ENCODE assay signal across 12 cellular contexts in the genomic region with DNA sequence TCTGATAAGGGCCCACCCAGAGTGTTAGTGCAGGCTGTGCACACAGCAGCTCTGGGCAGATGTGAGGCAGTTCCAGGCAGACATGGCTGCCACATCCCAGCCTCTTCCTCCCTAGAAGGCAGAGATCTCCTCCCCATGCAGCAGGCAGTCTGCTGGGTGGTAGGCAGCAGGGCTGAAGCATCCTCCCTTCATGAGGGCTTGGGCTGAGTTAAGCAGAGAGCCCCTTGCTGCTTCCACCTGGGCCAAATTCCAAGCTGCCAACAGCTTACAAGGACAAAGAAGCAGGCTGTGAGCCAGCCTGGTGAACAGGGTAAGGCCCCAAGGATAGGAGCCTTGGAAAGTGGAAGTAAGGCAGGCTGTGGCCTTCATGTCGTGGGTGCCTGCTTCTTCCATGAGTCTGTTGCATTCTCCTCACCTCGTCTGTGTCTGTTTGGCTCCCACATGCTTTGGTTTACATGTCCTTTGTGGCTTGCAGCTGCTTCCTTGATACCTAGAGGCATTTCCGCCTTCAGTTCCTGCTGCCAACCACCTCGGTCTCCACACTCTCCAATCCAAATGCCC. TPM values are rescaled to one million over a fixed set of nuclear protein-coding genes. Genes with fewer than 3 reads are reported as not detected.
DNase-seq lines count a peak whose midpoint lies in the region; ATAC-seq and TF ChIP-seq lines count a peak whose summit lies in the region.
"Had no signal": no experiment of that assay in that cellular context is flagged by ENCODE, and none has a peak within 500 bp of the region (broad histone marks: within the 10 kb centered on the region; RNA-seq: fewer than 3 reads in every experiment).

No MANE protein-coding gene starts in this region.

- H3K4me1 ChIP-seq in Loucy (ENCODE audit: insufficient read depth, low read length, poor library complexity, severe bottlenecking) (peaks cover 80% of the 10 kb centered on the region), neutrophil (ENCODE audit: control insufficient read depth in 1 of 2, insufficient read depth in 1 of 2, low read depth in 1 of 2, low read length in 1 of 2) (peaks cover 99 to 100% of the 10 kb centered on the region in 2 experiments), Karpas-422 (ENCODE audit: low read length) (peaks cover 2% of the 10 kb centered on the region)
- H3K4me1 ChIP-seq: SJSA1 had no signal

- peak overlapping the region; percentile 49 for H3K9ac ChIP-seq in Loucy (ENCODE audit: low read depth, low read length, poor library complexity, severe bottlenecking)
- H3K9ac ChIP-seq in Karpas-422 (ENCODE audit: low read length) = no peak overlapping the region

- peak; percentile 67 for DNase-seq in GDM1 (lab: John Stamatoyannopoulos, UW)
- no peak for DNase-seq in central memory CD8-positive, alpha-beta T cell (ENCODE audit: low spot score in 2 of 2)
- DNase-seq in NCI-H2196 treated with DMSO at 0.1 percent for 48 hours (lab: John Stamatoyannopoulos, UW; ENCODE audit: unreplicated experiment) = no peak
- no peak for DNase-seq in Karpas-422
- no peak for DNase-seq in effector CD4-positive, alpha-beta T cell
- DNase-seq: heart right ventricle had no signal

- H3K27ac Mint-ChIP-seq in central memory CD8-positive, alpha-beta T cell (ENCODE audit: low read depth) = peak overlapping the region; percentile 85

- ATAC-seq in central memory CD8-positive, alpha-beta T cell (replicated peaks; ENCODE audit: extremely low read depth, poor library complexity, severe bottlenecking) = peak; percentile 25

- H4K20me1 ChIP-seq in Loucy (ENCODE audit: insufficient read depth, low read length, poor library complexity, severe bottlenecking) = peaks cover 96% of the 10 kb centered on the region
- H4K20me1 ChIP-seq in Karpas-422 (ENCODE audit: insufficient read depth, low read depth, low read length) = peaks cover 24% of the 10 kb centered on the region

- TF ChIP-seq CTCF in Loucy (conservative IDR thresholded peaks at IDR 0.05; ENCODE audit: low read length) = no peak
- TF ChIP-seq CTCF in neutrophil (IDR thresholded peaks at IDR 0.05) = no peak

- H3K9me3 ChIP-seq in Loucy (ENCODE audit: insufficient read depth, low read depth, low read length) = no peaks in the 10 kb centered on the region
- H3K9me3 ChIP-seq in neutrophil = no peaks in the 10 kb centered on the region
- H3K9me3 ChIP-seq in Karpas-422 (ENCODE audit: low read length) = no peaks in the 10 kb centered on the region
- H3K9me3 ChIP-seq: heart right ventricle, SJSA1 had no signal

- H3K27ac ChIP-seq in neutrophil = peak overlapping the region; percentile 92
- no peak overlapping the region for H3K27ac ChIP-seq in Karpas-422 (ENCODE audit: low read length)
- H3K27ac ChIP-seq: coronary artery, SJSA1 had no signal

- H2AFZ ChIP-seq in Loucy (ENCODE audit: low read length) = no peak overlapping the region
- no peak overlapping the region for H2AFZ ChIP-seq in Karpas-422 (ENCODE audit: low read length)

- peaks cover 97% of the 10 kb centered on the region for H3K4me1 Mint-ChIP-seq in central memory CD8-positive, alpha-beta T cell

- no peaks in the 10 kb centered on the region for H3K9me3 Mint-ChIP-seq in central memory CD8-positive, alpha-beta T cell

- H3K27me3 Mint-ChIP-seq in central memory CD8-positive, alpha-beta T cell = no peaks in the 10 kb centered on the region

- no peaks in the 10 kb centered on the region for H3K27me3 ChIP-seq in Loucy (ENCODE audit: insufficient read depth, low read length, poor library complexity, severe bottlenecking)
- no peaks in the 10 kb centered on the region for H3K27me3 ChIP-seq in neutrophil
- no peaks in the 10 kb centered on the region for H3K27me3 ChIP-seq in Karpas-422 (ENCODE audit: low read length)
- H3K27me3 ChIP-seq: SJSA1 had no signal

- peak overlapping the region; percentile 82 for H3K4me3 Mint-ChIP-seq in central memory CD8-positive, alpha-beta T cell

- peaks cover 47% of the 10 kb centered on the region for H3K36me3 Mint-ChIP-seq in central memory CD8-positive, alpha-beta T cell (ENCODE audit: insufficient read depth)

- H3K9me2 ChIP-seq in Loucy (replicated peaks; ENCODE audit: low read depth, low read length) (no peaks in the 10 kb centered on the region), Karpas-422 (replicated peaks; ENCODE audit: insufficient read depth, low read length) (no peaks in the 10 kb centered on the region)

- H3K4me2 ChIP-seq in Loucy (ENCODE audit: low read depth, low read length, poor library complexity, severe bottlenecking) = peak overlapping the region; percentile 100
- H3K4me2 ChIP-seq in Karpas-422 (ENCODE audit: low read depth, low read length, poor library complexity, severe bottlenecking) = no peak overlapping the region

- H3K36me3 ChIP-seq in Loucy (ENCODE audit: insufficient read depth, low read length) = peaks cover 36% of the 10 kb centered on the region; the same call in 1 of the 2 replicates
- peaks cover 81% of the 10 kb centered on the region for H3K36me3 ChIP-seq in neutrophil
- 0 out of 2 replicates have a peak, but pooled peaks cover 6% of the 10 kb centered on the region for H3K36me3 ChIP-seq in Karpas-422 (ENCODE audit: insufficient read depth, low read length)
- H3K36me3 ChIP-seq: SJSA1 had no signal

- H3K4me3 ChIP-seq in Loucy (ENCODE audit: low read length, poor library complexity, severe bottlenecking) (peak overlapping the region; percentile 54), neutrophil (ENCODE audit: low read depth in 1 of 2, low read length in 1 of 2) (peak overlapping the region; percentile 49 to 63), Karpas-422 (ENCODE audit: low read length) (no peak overlapping the region)
- H3K4me3 ChIP-seq: coronary artery, heart right ventricle, SJSA1 had no signal

- H3K79me2 ChIP-seq in Loucy (ENCODE audit: insufficient read depth, low read length) (peaks cover 98% of the 10 kb centered on the region), Karpas-422 (ENCODE audit: low read length) (peaks cover 83% of the 10 kb centered on the region)

- no peaks in the 10 kb centered on the region for H3F3A ChIP-seq in Loucy (ENCODE audit: low read depth)

RNA-seq across cellular contexts. Expression of gene PSD4, which starts 7.8 kb away (rescaled TPM):
- 43.3 and 85.3 TPM in 2 replicates for total RNA-seq in Karpas-422 (2014; rRNA removed; shearing (Covaris generic); ENCODE audit: low replicate concordance)
- total RNA-seq: G401 had no signal

RNA-seq across cellular contexts. Expression of gene IL1RN, which starts 54.2 kb away (rescaled TPM):
- not detected in 2 replicates for total RNA-seq in Karpas-422 (2014; rRNA removed; shearing (Covaris generic); ENCODE audit: low replicate concordance)
- total RNA-seq: G401, NCI-H460, SJSA1 had no signal
